In the genomic region with DNA sequence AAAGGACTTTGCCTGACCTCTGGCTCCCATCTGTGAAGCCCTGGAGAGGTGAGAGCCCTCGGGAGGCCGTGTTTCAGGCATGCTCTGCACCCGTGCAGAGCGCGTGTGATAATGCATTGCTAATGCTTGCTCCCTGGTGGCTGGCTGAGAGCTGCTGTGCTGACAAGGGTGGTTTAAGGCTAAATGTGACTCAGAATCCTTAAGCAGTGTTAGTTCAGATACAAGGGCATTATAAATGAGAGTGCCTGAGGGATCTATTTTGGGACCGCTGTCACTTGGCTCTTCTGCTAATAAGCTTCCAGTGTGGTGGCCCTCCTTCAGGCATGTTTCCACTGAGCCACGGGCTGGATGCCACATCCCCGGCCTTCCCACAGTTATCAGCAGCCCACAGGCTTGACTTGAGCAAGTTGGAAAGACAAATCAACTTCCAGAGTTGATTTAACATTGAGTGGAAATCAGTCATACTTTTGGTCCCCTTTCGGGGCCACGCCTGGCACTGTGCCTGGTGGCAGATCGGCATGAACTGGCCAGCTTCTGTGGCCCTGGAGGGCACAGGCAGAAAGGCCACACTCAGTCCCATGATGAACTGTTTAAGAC, we compare ENCODE assay signal across 2 cellular contexts.
TF ChIP-seq lines count a peak whose summit lies in the region.

No MANE protein-coding gene starts in this region.

TF ChIP-seq in SK-N-SH treated with all-trans-retinoic acid at 6 μM for 48 hours, 23 proteins besides CTCF, POLR2A, EP300 and RAD21 (continued from another document):
- TF ChIP-seq, protein P1, sequence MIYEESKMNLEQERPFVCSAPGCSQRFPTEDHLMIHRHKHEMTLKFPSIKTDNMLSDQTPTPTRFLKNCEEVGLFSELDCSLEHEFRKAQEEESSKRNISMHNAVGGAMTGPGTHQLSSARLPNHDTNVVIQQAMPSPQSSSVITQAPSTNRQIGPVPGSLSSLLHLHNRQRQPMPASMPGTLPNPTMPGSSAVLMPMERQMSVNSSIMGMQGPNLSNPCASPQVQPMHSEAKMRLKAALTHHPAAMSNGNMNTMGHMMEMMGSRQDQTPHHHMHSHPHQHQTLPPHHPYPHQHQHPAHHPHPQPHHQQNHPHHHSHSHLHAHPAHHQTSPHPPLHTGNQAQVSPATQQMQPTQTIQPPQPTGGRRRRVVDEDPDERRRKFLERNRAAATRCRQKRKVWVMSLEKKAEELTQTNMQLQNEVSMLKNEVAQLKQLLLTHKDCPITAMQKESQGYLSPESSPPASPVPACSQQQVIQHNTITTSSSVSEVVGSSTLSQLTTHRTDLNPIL (CRISPR knock-in tag; IDR thresholded peaks at IDR 0.05; ENCODE audit: low read depth) = no peak
- TF ChIP-seq OSR1 (CRISPR knock-in tag; IDR thresholded peaks at IDR 0.05) (no peak), ZNF565 (CRISPR knock-in tag; conservative IDR thresholded peaks at IDR 0.05; ENCODE audit: low read depth) (no peak)

TF ChIP-seq in SK-N-SH, 30 proteins besides CTCF, POLR2A, EP300 and RAD21 (continued from another document):
- TF ChIP-seq, protein P2, sequence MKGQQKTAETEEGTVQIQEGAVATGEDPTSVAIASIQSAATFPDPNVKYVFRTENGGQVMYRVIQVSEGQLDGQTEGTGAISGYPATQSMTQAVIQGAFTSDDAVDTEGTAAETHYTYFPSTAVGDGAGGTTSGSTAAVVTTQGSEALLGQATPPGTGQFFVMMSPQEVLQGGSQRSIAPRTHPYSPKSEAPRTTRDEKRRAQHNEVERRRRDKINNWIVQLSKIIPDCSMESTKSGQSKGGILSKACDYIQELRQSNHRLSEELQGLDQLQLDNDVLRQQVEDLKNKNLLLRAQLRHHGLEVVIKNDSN (IDR thresholded peaks at IDR 0.05; ENCODE audit: borderline replicate concordance, low read depth) = no peak
- no peak for TF ChIP-seq SMC3 (IDR thresholded peaks at IDR 0.05; ENCODE audit: low read depth, low read length)
- TF ChIP-seq NFIC (IDR thresholded peaks at IDR 0.05; ENCODE audit: borderline replicate concordance) = no peak
- TF ChIP-seq, protein P3, sequence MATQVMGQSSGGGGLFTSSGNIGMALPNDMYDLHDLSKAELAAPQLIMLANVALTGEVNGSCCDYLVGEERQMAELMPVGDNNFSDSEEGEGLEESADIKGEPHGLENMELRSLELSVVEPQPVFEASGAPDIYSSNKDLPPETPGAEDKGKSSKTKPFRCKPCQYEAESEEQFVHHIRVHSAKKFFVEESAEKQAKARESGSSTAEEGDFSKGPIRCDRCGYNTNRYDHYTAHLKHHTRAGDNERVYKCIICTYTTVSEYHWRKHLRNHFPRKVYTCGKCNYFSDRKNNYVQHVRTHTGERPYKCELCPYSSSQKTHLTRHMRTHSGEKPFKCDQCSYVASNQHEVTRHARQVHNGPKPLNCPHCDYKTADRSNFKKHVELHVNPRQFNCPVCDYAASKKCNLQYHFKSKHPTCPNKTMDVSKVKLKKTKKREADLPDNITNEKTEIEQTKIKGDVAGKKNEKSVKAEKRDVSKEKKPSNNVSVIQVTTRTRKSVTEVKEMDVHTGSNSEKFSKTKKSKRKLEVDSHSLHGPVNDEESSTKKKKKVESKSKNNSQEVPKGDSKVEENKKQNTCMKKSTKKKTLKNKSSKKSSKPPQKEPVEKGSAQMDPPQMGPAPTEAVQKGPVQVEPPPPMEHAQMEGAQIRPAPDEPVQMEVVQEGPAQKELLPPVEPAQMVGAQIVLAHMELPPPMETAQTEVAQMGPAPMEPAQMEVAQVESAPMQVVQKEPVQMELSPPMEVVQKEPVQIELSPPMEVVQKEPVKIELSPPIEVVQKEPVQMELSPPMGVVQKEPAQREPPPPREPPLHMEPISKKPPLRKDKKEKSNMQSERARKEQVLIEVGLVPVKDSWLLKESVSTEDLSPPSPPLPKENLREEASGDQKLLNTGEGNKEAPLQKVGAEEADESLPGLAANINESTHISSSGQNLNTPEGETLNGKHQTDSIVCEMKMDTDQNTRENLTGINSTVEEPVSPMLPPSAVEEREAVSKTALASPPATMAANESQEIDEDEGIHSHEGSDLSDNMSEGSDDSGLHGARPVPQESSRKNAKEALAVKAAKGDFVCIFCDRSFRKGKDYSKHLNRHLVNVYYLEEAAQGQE (IDR thresholded peaks at IDR 0.05; ENCODE audit: low read depth, low read length) = no peak
- no peak for TF ChIP-seq POLR2AphosphoS5 (IDR thresholded peaks at IDR 0.05; ENCODE audit: low read depth, low read length)
- TF ChIP-seq CHD2 (IDR thresholded peaks at IDR 0.05; ENCODE audit: low read length, partially characterized antibody) = no peak
- TF ChIP-seq GABPA (IDR thresholded peaks at IDR 0.05; ENCODE audit: low read depth) = no peak
- TF ChIP-seq, protein P4, sequence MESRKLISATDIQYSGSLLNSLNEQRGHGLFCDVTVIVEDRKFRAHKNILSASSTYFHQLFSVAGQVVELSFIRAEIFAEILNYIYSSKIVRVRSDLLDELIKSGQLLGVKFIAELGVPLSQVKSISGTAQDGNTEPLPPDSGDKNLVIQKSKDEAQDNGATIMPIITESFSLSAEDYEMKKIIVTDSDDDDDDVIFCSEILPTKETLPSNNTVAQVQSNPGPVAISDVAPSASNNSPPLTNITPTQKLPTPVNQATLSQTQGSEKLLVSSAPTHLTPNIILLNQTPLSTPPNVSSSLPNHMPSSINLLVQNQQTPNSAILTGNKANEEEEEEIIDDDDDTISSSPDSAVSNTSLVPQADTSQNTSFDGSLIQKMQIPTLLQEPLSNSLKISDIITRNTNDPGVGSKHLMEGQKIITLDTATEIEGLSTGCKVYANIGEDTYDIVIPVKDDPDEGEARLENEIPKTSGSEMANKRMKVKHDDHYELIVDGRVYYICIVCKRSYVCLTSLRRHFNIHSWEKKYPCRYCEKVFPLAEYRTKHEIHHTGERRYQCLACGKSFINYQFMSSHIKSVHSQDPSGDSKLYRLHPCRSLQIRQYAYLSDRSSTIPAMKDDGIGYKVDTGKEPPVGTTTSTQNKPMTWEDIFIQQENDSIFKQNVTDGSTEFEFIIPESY (IDR thresholded peaks at IDR 0.05; ENCODE audit: borderline replicate concordance, low read depth) = no peak
- no peak for TF ChIP-seq TCF12 (IDR thresholded peaks at IDR 0.05)
- TF ChIP-seq, protein P5, sequence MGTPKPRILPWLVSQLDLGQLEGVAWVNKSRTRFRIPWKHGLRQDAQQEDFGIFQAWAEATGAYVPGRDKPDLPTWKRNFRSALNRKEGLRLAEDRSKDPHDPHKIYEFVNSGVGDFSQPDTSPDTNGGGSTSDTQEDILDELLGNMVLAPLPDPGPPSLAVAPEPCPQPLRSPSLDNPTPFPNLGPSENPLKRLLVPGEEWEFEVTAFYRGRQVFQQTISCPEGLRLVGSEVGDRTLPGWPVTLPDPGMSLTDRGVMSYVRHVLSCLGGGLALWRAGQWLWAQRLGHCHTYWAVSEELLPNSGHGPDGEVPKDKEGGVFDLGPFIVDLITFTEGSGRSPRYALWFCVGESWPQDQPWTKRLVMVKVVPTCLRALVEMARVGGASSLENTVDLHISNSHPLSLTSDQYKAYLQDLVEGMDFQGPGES (IDR thresholded peaks at IDR 0.05; ENCODE audit: low read depth, low read length) = no peak
- TF ChIP-seq NRF1 (IDR thresholded peaks at IDR 0.05; ENCODE audit: low read depth, low read length) = no peak
